In the genomic region with DNA sequence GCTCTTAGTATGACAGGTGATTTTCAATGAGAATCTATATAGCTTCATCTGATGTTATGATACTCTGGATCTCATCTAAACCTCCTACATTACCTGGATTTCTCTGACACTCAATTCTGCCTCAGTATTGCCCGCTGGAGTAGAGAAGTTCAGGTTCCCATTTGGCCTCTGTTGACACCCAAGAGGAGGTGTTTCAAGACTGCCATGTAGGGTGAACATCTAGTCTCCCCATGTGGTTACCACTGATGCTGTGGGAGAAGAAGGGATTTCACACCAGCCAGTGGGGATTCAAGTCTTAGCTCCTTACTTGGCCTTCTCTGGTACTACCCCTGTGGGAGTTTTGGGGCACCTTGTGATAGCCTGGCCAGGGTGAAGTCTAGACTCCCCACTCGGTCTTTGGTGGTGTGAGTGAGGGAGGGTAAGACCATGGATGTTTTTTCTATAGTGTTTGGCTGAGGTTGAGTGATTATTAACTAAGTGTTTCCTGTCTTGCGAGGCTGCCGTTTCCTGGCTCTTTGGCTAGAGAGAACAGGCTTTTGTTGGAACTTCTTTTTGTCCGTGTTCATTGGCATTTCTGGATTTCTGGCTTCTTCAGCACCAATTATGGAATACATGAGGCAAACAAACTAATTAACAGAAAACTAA, we compare ENCODE assay signal across 13 cellular contexts.
DNase-seq lines count a peak whose midpoint lies in the region; ATAC-seq and TF ChIP-seq lines count a peak whose summit lies in the region.
"Had no signal": no experiment of that assay in that cellular context is flagged by ENCODE, and none has a peak within 500 bp of the region (broad histone marks: within the 10 kb centered on the region; RNA-seq: fewer than 3 reads in every experiment).

No MANE protein-coding gene starts in this region.

- TF ChIP-seq CTCF in testis (IDR thresholded peaks at IDR 0.05), result no peak

- WGBS in testis, 2 donors, result 69 to 88% methylated on average over 4 to 5 of the region's 5 CpGs

- no peaks in the 10 kb centered on the region for H3K9me3 ChIP-seq in testis
- H3K9me3 ChIP-seq: MG63, right atrium auricular region had no signal

- no peaks in the 10 kb centered on the region for H3K27me3 Mint-ChIP-seq in central memory CD8-positive, alpha-beta T cell

- peak; percentile 46 for DNase-seq in DMS53 treated with DMSO at 0.1 percent for 48 hours (lab: John Stamatoyannopoulos, UW; ENCODE audit: unreplicated experiment)
- DNase-seq in central memory CD8-positive, alpha-beta T cell (ENCODE audit: low spot score in 2 of 2), result no peak
- no peak for DNase-seq in stimulated activated CD4-positive, alpha-beta T cell treated with anti-CD3 and anti-CD28 coated beads, Interleukin-4, amount 100 ng/mL, for 24 hours
- DNase-seq in SIG-M5 (lab: John Stamatoyannopoulos, UW), result no peak
- no peak for DNase-seq in testis
- DNase-seq: activated CD4-positive, alpha-beta T cell treated with anti-CD3 and anti-CD28 coated beads, Interleukin-2, amount 50 U/mL, for 1 hour; DMS79; effector CD4-positive, alpha-beta T cell; MG63 had no signal

- no peaks in the 10 kb centered on the region for H3K27me3 ChIP-seq in testis
- H3K27me3 ChIP-seq: MG63, right atrium auricular region had no signal

- no peak overlapping the region for H3K4me3 ChIP-seq in testis
- H3K4me3 ChIP-seq: MG63, right atrium auricular region had no signal

- H3K4me3 Mint-ChIP-seq in central memory CD8-positive, alpha-beta T cell, result no peak overlapping the region

- peaks cover under 1% of the 10 kb centered on the region for H3K36me3 Mint-ChIP-seq in central memory CD8-positive, alpha-beta T cell (ENCODE audit: insufficient read depth)

- peaks cover 14% of the 10 kb centered on the region for H3K4me1 Mint-ChIP-seq in central memory CD8-positive, alpha-beta T cell

- intact Hi-C loops in testis (cut with DNase I; ENCODE audit: low total_unique reads), result no loop called here

- no peaks in the 10 kb centered on the region for H3K4me1 ChIP-seq in testis
- H3K4me1 ChIP-seq: right atrium auricular region had no signal

- H3K27ac ChIP-seq in testis, result no peak overlapping the region
- H3K27ac ChIP-seq: right atrium auricular region had no signal

- ATAC-seq in GM19351 (IDR thresholded peaks at IDR 0.05; ENCODE audit: unreplicated experiment) (peak; percentile 54), HG02943 (IDR thresholded peaks at IDR 0.05; ENCODE audit: low read depth, unreplicated experiment) (peak; percentile 72), SK-N-SH treated with all-trans-retinoic acid at 6 μM for 48 hours (no peak)
- peak; percentile 49 for ATAC-seq in central memory CD8-positive, alpha-beta T cell (replicated peaks; ENCODE audit: extremely low read depth, poor library complexity, severe bottlenecking)

- H3K9me3 Mint-ChIP-seq in central memory CD8-positive, alpha-beta T cell, result no peaks in the 10 kb centered on the region

- no peak for TF ChIP-seq POLR2A in testis (IDR thresholded peaks at IDR 0.05)

- H3K27ac Mint-ChIP-seq in central memory CD8-positive, alpha-beta T cell (ENCODE audit: low read depth), result no peak overlapping the region

- H3K36me3 ChIP-seq in testis (ENCODE audit: low read depth, missing control alignments), result no peaks in the 10 kb centered on the region
- H3K36me3 ChIP-seq: MG63, right atrium auricular region had no signal

TF ChIP-seq in SK-N-SH treated with all-trans-retinoic acid at 6 μM for 48 hours, 23 proteins besides CTCF, POLR2A, EP300 and RAD21 (continues in another document):
- TF ChIP-seq ISL1 (CRISPR knock-in tag; IDR thresholded peaks at IDR 0.05) (no peak), CSDC2 (CRISPR knock-in tag; IDR thresholded peaks at IDR 0.05) (no peak), ARNTL (CRISPR knock-in tag; IDR thresholded peaks at IDR 0.05; ENCODE audit: borderline replicate concordance, low read depth) (no peak), OSR1 (CRISPR knock-in tag; IDR thresholded peaks at IDR 0.05) (no peak), ZFP3 (CRISPR knock-in tag; IDR thresholded peaks at IDR 0.05) (no peak), BACH2 (CRISPR knock-in tag; IDR thresholded peaks at IDR 0.05; ENCODE audit: borderline replicate concordance) (no peak), PPARA (CRISPR knock-in tag; IDR thresholded peaks at IDR 0.05; ENCODE audit: borderline replicate concordance) (no peak), ZFP30 (CRISPR knock-in tag; IDR thresholded peaks at IDR 0.05) (no peak), TOX (CRISPR knock-in tag; IDR thresholded peaks at IDR 0.05; ENCODE audit: borderline replicate concordance) (no peak), GLIS3 (CRISPR knock-in tag; IDR thresholded peaks at IDR 0.05) (no peak), RARB (CRISPR knock-in tag; IDR thresholded peaks at IDR 0.05) (no peak)
- TF ChIP-seq, protein P1, sequence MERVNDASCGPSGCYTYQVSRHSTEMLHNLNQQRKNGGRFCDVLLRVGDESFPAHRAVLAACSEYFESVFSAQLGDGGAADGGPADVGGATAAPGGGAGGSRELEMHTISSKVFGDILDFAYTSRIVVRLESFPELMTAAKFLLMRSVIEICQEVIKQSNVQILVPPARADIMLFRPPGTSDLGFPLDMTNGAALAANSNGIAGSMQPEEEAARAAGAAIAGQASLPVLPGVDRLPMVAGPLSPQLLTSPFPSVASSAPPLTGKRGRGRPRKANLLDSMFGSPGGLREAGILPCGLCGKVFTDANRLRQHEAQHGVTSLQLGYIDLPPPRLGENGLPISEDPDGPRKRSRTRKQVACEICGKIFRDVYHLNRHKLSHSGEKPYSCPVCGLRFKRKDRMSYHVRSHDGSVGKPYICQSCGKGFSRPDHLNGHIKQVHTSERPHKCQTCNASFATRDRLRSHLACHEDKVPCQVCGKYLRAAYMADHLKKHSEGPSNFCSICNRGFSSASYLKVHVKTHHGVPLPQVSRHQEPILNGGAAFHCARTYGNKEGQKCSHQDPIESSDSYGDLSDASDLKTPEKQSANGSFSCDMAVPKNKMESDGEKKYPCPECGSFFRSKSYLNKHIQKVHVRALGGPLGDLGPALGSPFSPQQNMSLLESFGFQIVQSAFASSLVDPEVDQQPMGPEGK (CRISPR knock-in tag; IDR thresholded peaks at IDR 0.05; ENCODE audit: borderline replicate concordance), result no peak
- TF ChIP-seq, protein P2, sequence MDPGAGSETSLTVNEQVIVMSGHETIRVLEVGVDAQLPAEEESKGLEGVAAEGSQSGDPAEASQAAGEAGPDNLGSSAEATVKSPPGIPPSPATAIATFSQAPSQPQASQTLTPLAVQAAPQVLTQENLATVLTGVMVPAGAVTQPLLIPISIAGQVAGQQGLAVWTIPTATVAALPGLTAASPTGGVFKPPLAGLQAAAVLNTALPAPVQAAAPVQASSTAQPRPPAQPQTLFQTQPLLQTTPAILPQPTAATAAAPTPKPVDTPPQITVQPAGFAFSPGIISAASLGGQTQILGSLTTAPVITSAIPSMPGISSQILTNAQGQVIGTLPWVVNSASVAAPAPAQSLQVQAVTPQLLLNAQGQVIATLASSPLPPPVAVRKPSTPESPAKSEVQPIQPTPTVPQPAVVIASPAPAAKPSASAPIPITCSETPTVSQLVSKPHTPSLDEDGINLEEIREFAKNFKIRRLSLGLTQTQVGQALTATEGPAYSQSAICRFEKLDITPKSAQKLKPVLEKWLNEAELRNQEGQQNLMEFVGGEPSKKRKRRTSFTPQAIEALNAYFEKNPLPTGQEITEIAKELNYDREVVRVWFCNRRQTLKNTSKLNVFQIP (CRISPR knock-in tag; IDR thresholded peaks at IDR 0.05; ENCODE audit: borderline replicate concordance, low read depth), result no peak
- TF ChIP-seq, protein P3, sequence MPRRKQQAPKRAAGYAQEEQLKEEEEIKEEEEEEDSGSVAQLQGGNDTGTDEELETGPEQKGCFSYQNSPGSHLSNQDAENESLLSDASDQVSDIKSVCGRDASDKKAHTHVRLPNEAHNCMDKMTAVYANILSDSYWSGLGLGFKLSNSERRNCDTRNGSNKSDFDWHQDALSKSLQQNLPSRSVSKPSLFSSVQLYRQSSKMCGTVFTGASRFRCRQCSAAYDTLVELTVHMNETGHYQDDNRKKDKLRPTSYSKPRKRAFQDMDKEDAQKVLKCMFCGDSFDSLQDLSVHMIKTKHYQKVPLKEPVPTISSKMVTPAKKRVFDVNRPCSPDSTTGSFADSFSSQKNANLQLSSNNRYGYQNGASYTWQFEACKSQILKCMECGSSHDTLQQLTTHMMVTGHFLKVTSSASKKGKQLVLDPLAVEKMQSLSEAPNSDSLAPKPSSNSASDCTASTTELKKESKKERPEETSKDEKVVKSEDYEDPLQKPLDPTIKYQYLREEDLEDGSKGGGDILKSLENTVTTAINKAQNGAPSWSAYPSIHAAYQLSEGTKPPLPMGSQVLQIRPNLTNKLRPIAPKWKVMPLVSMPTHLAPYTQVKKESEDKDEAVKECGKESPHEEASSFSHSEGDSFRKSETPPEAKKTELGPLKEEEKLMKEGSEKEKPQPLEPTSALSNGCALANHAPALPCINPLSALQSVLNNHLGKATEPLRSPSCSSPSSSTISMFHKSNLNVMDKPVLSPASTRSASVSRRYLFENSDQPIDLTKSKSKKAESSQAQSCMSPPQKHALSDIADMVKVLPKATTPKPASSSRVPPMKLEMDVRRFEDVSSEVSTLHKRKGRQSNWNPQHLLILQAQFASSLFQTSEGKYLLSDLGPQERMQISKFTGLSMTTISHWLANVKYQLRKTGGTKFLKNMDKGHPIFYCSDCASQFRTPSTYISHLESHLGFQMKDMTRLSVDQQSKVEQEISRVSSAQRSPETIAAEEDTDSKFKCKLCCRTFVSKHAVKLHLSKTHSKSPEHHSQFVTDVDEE (CRISPR knock-in tag; IDR thresholded peaks at IDR 0.05), result no peak
- TF ChIP-seq, protein P4, sequence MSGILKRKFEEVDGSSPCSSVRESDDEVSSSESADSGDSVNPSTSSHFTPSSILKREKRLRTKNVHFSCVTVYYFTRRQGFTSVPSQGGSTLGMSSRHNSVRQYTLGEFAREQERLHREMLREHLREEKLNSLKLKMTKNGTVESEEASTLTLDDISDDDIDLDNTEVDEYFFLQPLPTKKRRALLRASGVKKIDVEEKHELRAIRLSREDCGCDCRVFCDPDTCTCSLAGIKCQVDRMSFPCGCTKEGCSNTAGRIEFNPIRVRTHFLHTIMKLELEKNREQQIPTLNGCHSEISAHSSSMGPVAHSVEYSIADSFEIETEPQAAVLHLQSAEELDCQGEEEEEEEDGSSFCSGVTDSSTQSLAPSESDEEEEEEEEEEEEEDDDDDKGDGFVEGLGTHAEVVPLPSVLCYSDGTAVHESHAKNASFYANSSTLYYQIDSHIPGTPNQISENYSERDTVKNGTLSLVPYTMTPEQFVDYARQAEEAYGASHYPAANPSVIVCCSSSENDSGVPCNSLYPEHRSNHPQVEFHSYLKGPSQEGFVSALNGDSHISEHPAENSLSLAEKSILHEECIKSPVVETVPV (CRISPR knock-in tag; IDR thresholded peaks at IDR 0.05), result no peak
